18 cellular contexts compared by ENCODE assay signal in the genomic region with DNA sequence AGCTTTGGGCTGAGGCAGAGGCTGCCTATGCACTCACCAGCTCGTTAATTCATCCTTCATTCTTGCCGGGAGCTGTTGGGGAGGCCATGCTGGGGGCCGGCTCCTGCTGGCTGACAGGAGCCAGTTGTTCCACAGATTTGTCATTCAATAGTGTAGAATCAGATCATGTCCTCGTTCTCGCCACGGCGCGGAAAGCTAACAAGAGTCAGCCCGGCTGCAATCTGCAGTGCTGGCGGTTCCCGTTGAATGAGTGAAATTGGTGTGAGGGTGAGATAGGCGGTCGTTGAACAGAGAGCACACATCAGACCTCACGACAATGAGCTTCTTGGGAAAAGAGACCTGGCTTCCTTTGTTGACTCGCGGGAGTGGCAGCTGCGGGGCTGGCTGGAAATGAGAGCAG. TPM values are rescaled to one million over a fixed set of nuclear protein-coding genes. Genes with fewer than 3 reads are reported as not detected.
A peak's percentile ranks its signal among the peaks of the same experiment; 100 is the strongest.
DNase-seq lines count a peak whose midpoint lies in the region; ATAC-seq, FAIRE-seq and TF ChIP-seq lines count a peak whose summit lies in the region.
"Had no signal": no experiment of that assay in that cellular context is flagged by ENCODE, and none has a peak within 500 bp of the region (broad histone marks: within the 10 kb centered on the region; RNA-seq: fewer than 3 reads in every experiment).

No MANE protein-coding gene starts in this region.

- POLR2A ChIA-PET in T-cell (lab: Charles Lee) = no interaction called here

- no peak for TF ChIP-seq CTCF in nephron (IDR thresholded peaks at IDR 0.05; ENCODE audit: unreplicated experiment in 3 of 3)

- H3K27me3 Mint-ChIP-seq in nephron (ENCODE audit: low read depth) = peaks cover 23% of the 10 kb centered on the region
- H3K27me3 Mint-ChIP-seq in T-cell = no peaks in the 10 kb centered on the region
- H3K27me3 Mint-ChIP-seq: activated CD4-positive, alpha-beta memory T cell treated with anti-CD3 and anti-CD28 coated beads, Interleukin-2, amount 10 ng/mL, durations not matched to agents 7 days and 5 days had no signal

- no peak for ATAC-seq in T-cell (replicated peaks in 1 of 4)
- ATAC-seq: activated CD4-positive, CD25-positive, alpha-beta regulatory T cell treated with anti-CD3 and anti-CD28 coated beads, Interleukin-2, amount 50 U/mL, for 24 hours; PC-3 had no signal

- in situ Hi-C loops in KBM-7 (cut with MboI; ENCODE audit: low pct_unique_long_range_greater_than_20kb, low sequenced_read_pairs) = no loop called here

- H3K4me3 Mint-ChIP-seq in nephron (peak overlapping the region in 1 of 3 experiments; percentile 52), T-cell (no peak overlapping the region)
- H3K4me3 Mint-ChIP-seq: activated CD4-positive, alpha-beta memory T cell treated with anti-CD3 and anti-CD28 coated beads, Interleukin-2, amount 10 ng/mL, durations not matched to agents 7 days and 5 days had no signal

- H3K9me3 Mint-ChIP-seq in nephron (no peaks in the 10 kb centered on the region), T-cell (no peaks in the 10 kb centered on the region)
- H3K9me3 Mint-ChIP-seq: activated CD4-positive, alpha-beta memory T cell treated with anti-CD3 and anti-CD28 coated beads, Interleukin-2, amount 10 ng/mL, durations not matched to agents 7 days and 5 days had no signal

- H3K27ac Mint-ChIP-seq in nephron (peak overlapping the region; percentile 64 to 74 (median 73)), T-cell (no peak overlapping the region)
- H3K27ac Mint-ChIP-seq: activated CD4-positive, alpha-beta memory T cell treated with anti-CD3 and anti-CD28 coated beads, Interleukin-2, amount 10 ng/mL, durations not matched to agents 7 days and 5 days had no signal

- DNase-seq in DMS79 (lab: John Stamatoyannopoulos, UW) (peak; percentile 86), KBM-7 (peak; percentile 27), NCI-H69 (lab: John Stamatoyannopoulos, UW) (peak; percentile 72), activated gamma-delta T cell (lab: John Stamatoyannopoulos, UW) (no peak), T-cell (no peak), NCI-H82 treated with DMSO at 0.1 percent for 48 hours (lab: John Stamatoyannopoulos, UW; ENCODE audit: unreplicated experiment) (no peak), frontal cortex (ENCODE audit: low spot score in 2 of 2) (no peak)
- DNase-seq: activated CD4-positive, alpha-beta memory T cell treated with anti-CD3 and anti-CD28 coated beads, Interleukin-2, amount 10 ng/mL, durations not matched to agents 7 days and 5 days; activated effector memory CD4-positive, alpha-beta T cell treated with anti-CD3 and anti-CD28 coated beads, Interleukin-2, amount 50 U/mL, for 16 hours; activated T-cell treated with anti-CD3 and anti-CD28 coated beads for 4 hours; NCI-H2081 treated with DMSO at 0.1 percent for 48 hours; PC-3; SHP77; stimulated activated CD4-positive, alpha-beta T cell treated with anti-CD3 and anti-CD28 coated beads, Interleukin-1b, Interleukin-23, amount 100 ng/mL, for 48 hours had no signal

- no peak for FAIRE-seq in frontal cortex (lab: Jason Lieb, UNC)
- FAIRE-seq: D721Med, HTR-8/SVneo had no signal

- H3K36me3 Mint-ChIP-seq in nephron (ENCODE audit: low read depth) = no peaks in the 10 kb centered on the region
- H3K36me3 Mint-ChIP-seq in T-cell = no peaks in the 10 kb centered on the region

- CTCF ChIA-PET in T-cell (lab: Charles Lee) = no interaction called here

- H3K4me1 Mint-ChIP-seq in nephron (peaks cover 14% of the 10 kb centered on the region), T-cell (peaks cover 0 to 8% (median 3%) of the 10 kb centered on the region in 3 donors)

RNA-seq across cellular contexts. Expression of a gene that starts 57.5 kb away (rescaled TPM):
- total RNA-seq in T-cell = 1 to 10 TPM in 1 of 5 donors, under 1 TPM in 4; 0.07 to 1.6 (median 0.44) TPM
- 13.0 TPM for total RNA-seq in frontal cortex

Comparison
In these comparisons a context has a peak if more than half of its experiments do, and no peak if none do; other contexts are left out.
1. DNase-seq: peak in DMS79 (single experiment), KBM-7 (single experiment) and NCI-H69 (single experiment); none in activated gamma-delta T cell (single experiment), T-cell (0 of 34), NCI-H82 treated with DMSO at 0.1 percent for 48 hours (single experiment) and frontal cortex (0 of 2).
2. H3K27ac Mint-ChIP-seq: peak in nephron (3 of 3); none in T-cell (0 of 2).